Comparison of ENCODE assay signal across 7 cellular contexts in the genomic region with DNA sequence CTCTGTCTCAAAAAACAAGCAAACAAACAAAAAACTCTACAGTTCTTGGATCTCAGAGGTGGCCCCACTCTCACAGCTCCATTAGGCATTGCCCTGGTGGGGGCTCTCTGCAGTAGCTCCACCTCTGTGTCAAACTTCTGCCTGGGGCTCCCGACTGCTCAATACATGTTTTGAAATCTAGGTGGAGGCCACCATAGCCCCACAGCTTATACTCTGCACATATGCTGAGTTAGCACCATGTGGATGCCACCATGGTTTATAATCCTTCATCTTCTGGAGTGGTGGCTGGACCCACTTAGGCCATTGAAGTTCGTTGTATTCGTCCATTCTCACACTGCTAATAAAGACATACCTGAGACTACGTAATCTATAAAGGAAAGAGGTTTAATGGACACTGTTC.
"Had no signal": no experiment of that assay in that cellular context is flagged by ENCODE, and none has a peak within 500 bp of the region (broad histone marks: within the 10 kb centered on the region; RNA-seq: fewer than 3 reads in every experiment).

No MANE protein-coding gene starts in this region.

- H3K4me3 Mint-ChIP-seq: GM23338, H9, IgD-negative memory B cell had no signal

- H3K4me3 ChIP-seq: GM23338 had no signal

- H3K27ac Mint-ChIP-seq: GM23338, H9, IgD-negative memory B cell had no signal

- DNase-seq: H9, HCEC 1CT, KBM-7 had no signal

- H3K27ac ChIP-seq: HL-60 had no signal

- H3K4me1 Mint-ChIP-seq: GM23338, H9, IgD-negative memory B cell had no signal

- ATAC-seq: GM23338, HepG2 had no signal
